In the genomic region with DNA sequence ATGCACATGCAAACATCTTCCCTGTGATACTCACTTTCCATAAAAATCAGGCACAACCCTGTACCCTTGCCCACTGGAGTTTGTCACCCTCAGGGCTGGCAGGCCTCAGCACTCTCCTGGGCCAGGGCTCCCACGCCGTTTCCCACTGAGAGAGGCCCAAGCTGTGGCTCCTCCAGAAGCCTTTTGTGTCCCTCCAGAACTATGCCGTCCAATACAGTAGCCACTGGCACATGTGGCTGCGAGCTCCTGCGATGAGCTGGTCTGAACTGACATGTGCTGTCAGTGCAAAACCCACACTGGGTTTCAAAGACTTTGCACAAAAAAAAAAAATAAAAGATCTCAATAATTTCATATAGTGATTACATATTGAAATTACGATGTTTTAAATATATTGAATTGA, we compare ENCODE assay signal across 1 cellular context.
TF ChIP-seq lines count a peak whose summit lies in the region.

No MANE protein-coding gene starts in this region.

TF ChIP-seq in HepG2, 621 proteins besides CTCF, POLR2A, EP300 and RAD21:
- no peak for TF ChIP-seq NFKB2 (CRISPR knock-in tag; IDR thresholded peaks at IDR 0.05; ENCODE audit: borderline replicate concordance)
- no peak for TF ChIP-seq ZSCAN12 (CRISPR knock-in tag; IDR thresholded peaks at IDR 0.05)
- TF ChIP-seq, protein P1, sequence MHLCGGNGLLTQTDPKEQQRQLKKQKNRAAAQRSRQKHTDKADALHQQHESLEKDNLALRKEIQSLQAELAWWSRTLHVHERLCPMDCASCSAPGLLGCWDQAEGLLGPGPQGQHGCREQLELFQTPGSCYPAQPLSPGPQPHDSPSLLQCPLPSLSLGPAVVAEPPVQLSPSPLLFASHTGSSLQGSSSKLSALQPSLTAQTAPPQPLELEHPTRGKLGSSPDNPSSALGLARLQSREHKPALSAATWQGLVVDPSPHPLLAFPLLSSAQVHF (CRISPR knock-in tag; IDR thresholded peaks at IDR 0.05) = no peak
- no peak for TF ChIP-seq ZNF460 (CRISPR knock-in tag; IDR thresholded peaks at IDR 0.05; ENCODE audit: borderline replicate concordance)
- TF ChIP-seq, protein P2, sequence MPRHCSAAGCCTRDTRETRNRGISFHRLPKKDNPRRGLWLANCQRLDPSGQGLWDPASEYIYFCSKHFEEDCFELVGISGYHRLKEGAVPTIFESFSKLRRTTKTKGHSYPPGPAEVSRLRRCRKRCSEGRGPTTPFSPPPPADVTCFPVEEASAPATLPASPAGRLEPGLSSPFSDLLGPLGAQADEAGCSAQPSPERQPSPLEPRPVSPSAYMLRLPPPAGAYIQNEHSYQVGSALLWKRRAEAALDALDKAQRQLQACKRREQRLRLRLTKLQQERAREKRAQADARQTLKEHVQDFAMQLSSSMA (CRISPR knock-in tag; IDR thresholded peaks at IDR 0.05) = no peak
- TF ChIP-seq, protein P3, sequence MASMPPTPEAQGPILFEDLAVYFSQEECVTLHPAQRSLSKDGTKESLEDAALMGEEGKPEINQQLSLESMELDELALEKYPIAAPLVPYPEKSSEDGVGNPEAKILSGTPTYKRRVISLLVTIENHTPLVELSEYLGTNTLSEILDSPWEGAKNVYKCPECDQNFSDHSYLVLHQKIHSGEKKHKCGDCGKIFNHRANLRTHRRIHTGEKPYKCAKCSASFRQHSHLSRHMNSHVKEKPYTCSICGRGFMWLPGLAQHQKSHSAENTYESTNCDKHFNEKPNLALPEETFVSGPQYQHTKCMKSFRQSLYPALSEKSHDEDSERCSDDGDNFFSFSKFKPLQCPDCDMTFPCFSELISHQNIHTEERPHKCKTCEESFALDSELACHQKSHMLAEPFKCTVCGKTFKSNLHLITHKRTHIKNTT (CRISPR knock-in tag; IDR thresholded peaks at IDR 0.05) = no peak
- TF ChIP-seq, protein P4, sequence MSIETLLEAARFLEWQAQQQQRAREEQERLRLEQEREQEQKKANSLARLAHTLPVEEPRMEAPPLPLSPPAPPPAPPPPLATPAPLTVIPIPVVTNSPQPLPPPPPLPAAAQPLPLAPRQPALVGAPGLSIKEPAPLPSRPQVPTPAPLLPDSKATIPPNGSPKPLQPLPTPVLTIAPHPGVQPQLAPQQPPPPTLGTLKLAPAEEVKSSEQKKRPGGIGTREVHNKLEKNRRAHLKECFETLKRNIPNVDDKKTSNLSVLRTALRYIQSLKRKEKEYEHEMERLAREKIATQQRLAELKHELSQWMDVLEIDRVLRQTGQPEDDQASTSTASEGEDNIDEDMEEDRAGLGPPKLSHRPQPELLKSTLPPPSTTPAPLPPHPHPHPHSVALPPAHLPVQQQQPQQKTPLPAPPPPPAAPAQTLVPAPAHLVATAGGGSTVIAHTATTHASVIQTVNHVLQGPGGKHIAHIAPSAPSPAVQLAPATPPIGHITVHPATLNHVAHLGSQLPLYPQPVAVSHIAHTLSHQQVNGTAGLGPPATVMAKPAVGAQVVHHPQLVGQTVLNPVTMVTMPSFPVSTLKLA (IDR thresholded peaks at IDR 0.05) = peak; percentile 69
